In genomic region chr7:158188676-158189075, GRCh38 we compare ENCODE assay signal across 27 cellular contexts.
"Had no signal": no experiment of that assay in that cellular context is flagged by ENCODE, and none has a peak within 500 bp of the region (broad histone marks: within the 10 kb centered on the region; RNA-seq: fewer than 3 reads in every experiment).

No MANE protein-coding gene starts in this region.

- H3K36me3 Mint-ChIP-seq: naive thymus-derived CD4-positive, alpha-beta T cell; natural killer cell treated with Interleukin-12 subunit alpha and Interleukin-12 subunit beta and Interleukin-15 and Interleukin-18, amount 100 ng/mL, for 72 hours; stimulated activated effector memory CD8-positive, alpha-beta T cell treated with anti-CD3 and anti-CD28 coated beads, Interleukin-12 subunit alpha, Interleukin-12 subunit beta, amount 100 ng/mL, for 72 hours; type B pancreatic cell had no signal

- H3K4me1 ChIP-seq: heart right ventricle, lower lobe of right lung, pancreas, prostate gland, suprapubic skin, tibial nerve, uterus had no signal

- H2AFZ ChIP-seq: hepatocyte had no signal

- H3K4me1 Mint-ChIP-seq: naive thymus-derived CD4-positive, alpha-beta T cell; stimulated activated effector memory CD8-positive, alpha-beta T cell treated with anti-CD3 and anti-CD28 coated beads, Interleukin-12 subunit alpha, Interleukin-12 subunit beta, amount 100 ng/mL, for 72 hours had no signal

- H3K27me3 ChIP-seq: heart right ventricle, hepatocyte, pancreas, suprapubic skin, tibial nerve, uterus had no signal

- H3K9me3 ChIP-seq: lower lobe of right lung, mucosa of descending colon, pancreas, prostate gland, uterus had no signal

- H3K27me3 Mint-ChIP-seq: natural killer cell treated with Interleukin-12 subunit alpha and Interleukin-12 subunit beta and Interleukin-15 and Interleukin-18, amount 100 ng/mL, for 72 hours; type B pancreatic cell had no signal

- H3K27ac ChIP-seq: heart right ventricle, hepatocyte, lower lobe of right lung, pancreas, prostate gland, skin epidermis, suprapubic skin, tibial nerve, uterus had no signal

- DNase-seq: heart right ventricle; kidney glomerular epithelial cell; left cardiac atrium; left ventricle myocardium superior; lower lobe of right lung; mammary epithelial cell; midbrain; mucosa of descending colon; naive thymus-derived CD4-positive, alpha-beta T cell; pancreas; retina; right cardiac atrium; stimulated activated CD4-positive, alpha-beta T cell treated with anti-CD3 and anti-CD28 coated beads, Interleukin-4, amount 100 ng/mL, for 24 hours; stimulated activated naive CD4-positive, alpha-beta T cell; uterus had no signal

- H3K4me3 ChIP-seq: heart right ventricle, hepatocyte, lower lobe of right lung, mucosa of descending colon, pancreas, prostate gland, skin epidermis, suprapubic skin, tibial nerve, uterus had no signal

- H3K27ac Mint-ChIP-seq: naive thymus-derived CD4-positive, alpha-beta T cell; natural killer cell treated with Interleukin-12 subunit alpha and Interleukin-12 subunit beta and Interleukin-15 and Interleukin-18, amount 100 ng/mL, for 72 hours; stimulated activated effector memory CD8-positive, alpha-beta T cell treated with anti-CD3 and anti-CD28 coated beads, Interleukin-12 subunit alpha, Interleukin-12 subunit beta, amount 100 ng/mL, for 72 hours; stimulated activated naive CD8-positive, alpha-beta T cell treated with anti-CD3 and anti-CD28 coated beads, Interleukin-15, Interleukin-2, amounts not matched to agents 100 ng/mL and 50 ng/mL, for 24 hours; type B pancreatic cell had no signal

- ATAC-seq: heart right ventricle; left cardiac atrium; left lobe of liver; left ventricle myocardium superior; lower lobe of right lung; mucosa of descending colon; naive thymus-derived CD4-positive, alpha-beta T cell; natural killer cell treated with Interleukin-12 subunit alpha and Interleukin-12 subunit beta and Interleukin-15 and Interleukin-18, amount 100 ng/mL, for 72 hours; pancreas; right cardiac atrium; sciatic nerve; stimulated activated effector memory CD8-positive, alpha-beta T cell treated with anti-CD3 and anti-CD28 coated beads, Interleukin-12 subunit alpha, Interleukin-12 subunit beta, amount 100 ng/mL, for 72 hours had no signal

- H3K9me3 Mint-ChIP-seq: natural killer cell treated with Interleukin-12 subunit alpha and Interleukin-12 subunit beta and Interleukin-15 and Interleukin-18, amount 100 ng/mL, for 72 hours; stimulated activated naive CD8-positive, alpha-beta T cell treated with anti-CD3 and anti-CD28 coated beads, Interleukin-15, Interleukin-2, amounts not matched to agents 100 ng/mL and 50 ng/mL, for 24 hours; type B pancreatic cell had no signal

- H3K4me3 Mint-ChIP-seq: naive thymus-derived CD4-positive, alpha-beta T cell; natural killer cell treated with Interleukin-12 subunit alpha and Interleukin-12 subunit beta and Interleukin-15 and Interleukin-18, amount 100 ng/mL, for 72 hours; stimulated activated effector memory CD8-positive, alpha-beta T cell treated with anti-CD3 and anti-CD28 coated beads, Interleukin-12 subunit alpha, Interleukin-12 subunit beta, amount 100 ng/mL, for 72 hours; stimulated activated naive CD8-positive, alpha-beta T cell treated with anti-CD3 and anti-CD28 coated beads, Interleukin-15, Interleukin-2, amounts not matched to agents 100 ng/mL and 50 ng/mL, for 24 hours; type B pancreatic cell had no signal

- FAIRE-seq: keratinocyte, pancreas had no signal

- H3K4me2 ChIP-seq: hepatocyte had no signal

- H3K79me2 ChIP-seq: hepatocyte had no signal

- H3K36me3 ChIP-seq: heart right ventricle, lower lobe of right lung, pancreas, prostate gland, suprapubic skin, tibial nerve, uterus had no signal
